Comparison of ENCODE assay signal across 22 cellular contexts in the genomic region with DNA sequence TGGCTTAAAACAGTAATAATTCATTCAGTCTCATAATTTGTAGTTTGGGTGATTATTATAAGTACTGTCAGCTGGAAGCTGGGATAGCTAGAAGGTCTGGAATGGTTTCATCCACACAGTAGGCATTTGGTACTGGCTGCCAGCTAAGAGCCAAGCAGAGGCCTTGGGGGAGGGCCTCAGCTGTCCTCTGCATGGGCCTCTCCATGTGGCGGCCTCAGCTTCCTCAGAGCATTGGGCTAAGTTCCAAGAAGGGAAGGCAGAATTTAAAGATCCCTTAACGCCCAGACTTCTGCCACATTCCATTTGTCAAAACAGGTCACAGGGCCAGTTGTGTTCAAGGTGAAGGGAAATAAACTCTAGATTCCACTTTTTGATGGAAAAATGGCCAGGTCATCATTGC.
"Had no signal": no experiment of that assay in that cellular context is flagged by ENCODE, and none has a peak within 500 bp of the region (broad histone marks: within the 10 kb centered on the region; RNA-seq: fewer than 3 reads in every experiment).

No MANE protein-coding gene starts in this region.

- H3K4me3 Mint-ChIP-seq: natural killer cell; stimulated activated memory B cell treated with anti-CD40 and anti-IgM and Interleukin-4, amounts not matched to agents 10 μg/mL and 1 μg/mL and 100 μg/mL, for 72 hours; stimulated activated naive CD8-positive, alpha-beta T cell treated with anti-CD3 and anti-CD28 coated beads, Interleukin-15, Interleukin-2, amounts not matched to agents 100 ng/mL and 50 ng/mL, for 24 hours had no signal

- H3K4me1 Mint-ChIP-seq: natural killer cell; stimulated activated memory B cell treated with anti-CD40 and anti-IgM and Interleukin-4, amounts not matched to agents 10 μg/mL and 1 μg/mL and 100 μg/mL, for 72 hours had no signal

- H3K27me3 ChIP-seq: gastrocnemius medialis, ovary, sigmoid colon, spleen, tibial nerve, upper lobe of left lung had no signal

- H3K27me3 Mint-ChIP-seq: stimulated activated memory B cell treated with anti-CD40 and anti-IgM and Interleukin-4, amounts not matched to agents 10 μg/mL and 1 μg/mL and 100 μg/mL, for 72 hours; stimulated activated naive CD8-positive, alpha-beta T cell treated with anti-CD3 and anti-CD28 coated beads, Interleukin-15, Interleukin-2, amounts not matched to agents 100 ng/mL and 50 ng/mL, for 24 hours had no signal

- H3K27ac ChIP-seq: dorsolateral prefrontal cortex, gastrocnemius medialis, lower lobe of right lung, ovary, psoas muscle, sigmoid colon, skin epidermis, spleen, thoracic aorta, tibial nerve, upper lobe of left lung had no signal

- DNase-seq: dorsolateral prefrontal cortex; effector CD4-positive, alpha-beta T cell; foreskin fibroblast; gastrocnemius medialis; head of caudate nucleus; left ventricle myocardium superior; lower lobe of right lung; natural killer cell; occipital lobe; ovary; posterior cingulate gyrus; psoas muscle; right cardiac atrium; sigmoid colon; spleen; stimulated activated CD4-positive, alpha-beta T cell treated with anti-CD3 and anti-CD28 coated beads, Interleukin-4, amount 100 ng/mL, for 4 hours; upper lobe of left lung had no signal

- H3K4me1 ChIP-seq: gastrocnemius medialis, lower lobe of right lung, psoas muscle, spleen, tibial nerve, upper lobe of left lung had no signal

- H3K4me3 ChIP-seq: dorsolateral prefrontal cortex, gastrocnemius medialis, lower lobe of right lung, ovary, psoas muscle, sigmoid colon, skin epidermis, spleen, thoracic aorta, tibial nerve, upper lobe of left lung had no signal

- H3K9me3 ChIP-seq: gastrocnemius medialis, lower lobe of right lung, ovary, psoas muscle, sigmoid colon, spleen, thoracic aorta, tibial nerve, upper lobe of left lung had no signal

- H3K9me3 Mint-ChIP-seq: natural killer cell; stimulated activated memory B cell treated with anti-CD40 and anti-IgM and Interleukin-4, amounts not matched to agents 10 μg/mL and 1 μg/mL and 100 μg/mL, for 72 hours; stimulated activated naive CD8-positive, alpha-beta T cell treated with anti-CD3 and anti-CD28 coated beads, Interleukin-15, Interleukin-2, amounts not matched to agents 100 ng/mL and 50 ng/mL, for 24 hours had no signal

- H3K36me3 Mint-ChIP-seq: natural killer cell had no signal

- H3K27ac Mint-ChIP-seq: natural killer cell; stimulated activated memory B cell treated with anti-CD40 and anti-IgM and Interleukin-4, amounts not matched to agents 10 μg/mL and 1 μg/mL and 100 μg/mL, for 72 hours; stimulated activated naive CD8-positive, alpha-beta T cell treated with anti-CD3 and anti-CD28 coated beads, Interleukin-15, Interleukin-2, amounts not matched to agents 100 ng/mL and 50 ng/mL, for 24 hours had no signal

- H3K36me3 ChIP-seq: gastrocnemius medialis, ovary, thoracic aorta had no signal
